26 cellular contexts compared by ENCODE assay signal in genomic region chr4:10773656-10774055, GRCh38.
"Had no signal": no experiment of that assay in that cellular context is flagged by ENCODE, and none has a peak within 500 bp of the region (broad histone marks: within the 10 kb centered on the region; RNA-seq: fewer than 3 reads in every experiment).

No MANE protein-coding gene starts in this region.

- H3K27ac Mint-ChIP-seq: immature natural killer cell; naive thymus-derived CD8-positive, alpha-beta T cell; nephron; stimulated activated effector memory CD8-positive, alpha-beta T cell treated with anti-CD3 and anti-CD28 coated beads, Interleukin-12 subunit alpha, Interleukin-12 subunit beta, amount 100 ng/mL, for 72 hours; stimulated activated naive CD8-positive, alpha-beta T cell treated with anti-CD3 and anti-CD28 coated beads, Interleukin-15, amount 100 ng/mL, for 72 hours; type B pancreatic cell had no signal

- H3K27me3 Mint-ChIP-seq: naive thymus-derived CD8-positive, alpha-beta T cell; stimulated activated naive CD8-positive, alpha-beta T cell treated with anti-CD3 and anti-CD28 coated beads, Interleukin-15, amount 100 ng/mL, for 72 hours; type B pancreatic cell had no signal

- FAIRE-seq: kidney, small intestine had no signal

- H3K36me3 ChIP-seq: left lung, lower lobe of right lung, right atrium auricular region, sigmoid colon, spleen, tibial nerve, uterus had no signal

- H3K4me3 Mint-ChIP-seq: immature natural killer cell; naive thymus-derived CD8-positive, alpha-beta T cell; nephron; neural crest cell; stimulated activated effector memory CD8-positive, alpha-beta T cell treated with anti-CD3 and anti-CD28 coated beads, Interleukin-12 subunit alpha, Interleukin-12 subunit beta, amount 100 ng/mL, for 72 hours; stimulated activated naive CD8-positive, alpha-beta T cell treated with anti-CD3 and anti-CD28 coated beads, Interleukin-15, amount 100 ng/mL, for 72 hours; type B pancreatic cell had no signal

- H3K27ac ChIP-seq: left lung, lower lobe of right lung, parathyroid adenoma, psoas muscle, right atrium auricular region, sigmoid colon, spleen, uterus had no signal

- H3K4me3 ChIP-seq: left lung, lower lobe of right lung, psoas muscle, right atrium auricular region, sigmoid colon, spleen, tibial nerve, uterus had no signal

- H3K4me1 Mint-ChIP-seq: immature natural killer cell; naive thymus-derived CD8-positive, alpha-beta T cell; nephron; neural crest cell; stimulated activated effector memory CD8-positive, alpha-beta T cell treated with anti-CD3 and anti-CD28 coated beads, Interleukin-12 subunit alpha, Interleukin-12 subunit beta, amount 100 ng/mL, for 72 hours; stimulated activated naive CD8-positive, alpha-beta T cell treated with anti-CD3 and anti-CD28 coated beads, Interleukin-15, amount 100 ng/mL, for 72 hours had no signal

- H3K9ac ChIP-seq: parathyroid adenoma had no signal

- ATAC-seq: left colon; lower lobe of right lung; naive thymus-derived CD8-positive, alpha-beta T cell; psoas muscle; stimulated activated effector memory CD8-positive, alpha-beta T cell treated with anti-CD3 and anti-CD28 coated beads, Interleukin-12 subunit alpha, Interleukin-12 subunit beta, amount 100 ng/mL, for 72 hours; stimulated activated naive CD8-positive, alpha-beta T cell treated with anti-CD3 and anti-CD28 coated beads, Interleukin-15, amount 100 ng/mL, for 72 hours had no signal

- H2AFZ ChIP-seq: parathyroid adenoma had no signal

- H3K36me3 Mint-ChIP-seq: immature natural killer cell; naive thymus-derived CD8-positive, alpha-beta T cell; stimulated activated effector memory CD8-positive, alpha-beta T cell treated with anti-CD3 and anti-CD28 coated beads, Interleukin-12 subunit alpha, Interleukin-12 subunit beta, amount 100 ng/mL, for 72 hours; type B pancreatic cell had no signal

- H3K4me1 ChIP-seq: left lung, lower lobe of right lung, parathyroid adenoma, psoas muscle, right atrium auricular region, sigmoid colon, spleen, uterus had no signal

- H3K27me3 ChIP-seq: left lung, right atrium auricular region, sigmoid colon, spleen, tibial nerve, uterus had no signal

- DNase-seq: hypothalamus; immature natural killer cell; kidney; left colon; left lung; lower lobe of right lung; mammary epithelial cell; mesenchymal stem cell; naive thymus-derived CD8-positive, alpha-beta T cell; nucleus accumbens; psoas muscle; sigmoid colon; small intestine; spleen; stimulated activated CD4-positive, alpha-beta T cell treated with anti-CD3 and anti-CD28 coated beads, Interleukin-4, amount 100 ng/mL, for 24 hours; stimulated activated naive CD4-positive, alpha-beta T cell treated with Interleukin-2 at 50 U/mL for 16 hours; stimulated activated naive CD8-positive, alpha-beta T cell treated with anti-CD3 and anti-CD28 coated beads, Interleukin-15, amount 100 ng/mL, for 72 hours; substantia nigra; uterus had no signal

- H3K9me3 ChIP-seq: left lung, lower lobe of right lung, psoas muscle, sigmoid colon, uterus had no signal

- H3K79me2 ChIP-seq: parathyroid adenoma had no signal
